ENCODE assay signal across 17 cellular contexts in the genomic region with DNA sequence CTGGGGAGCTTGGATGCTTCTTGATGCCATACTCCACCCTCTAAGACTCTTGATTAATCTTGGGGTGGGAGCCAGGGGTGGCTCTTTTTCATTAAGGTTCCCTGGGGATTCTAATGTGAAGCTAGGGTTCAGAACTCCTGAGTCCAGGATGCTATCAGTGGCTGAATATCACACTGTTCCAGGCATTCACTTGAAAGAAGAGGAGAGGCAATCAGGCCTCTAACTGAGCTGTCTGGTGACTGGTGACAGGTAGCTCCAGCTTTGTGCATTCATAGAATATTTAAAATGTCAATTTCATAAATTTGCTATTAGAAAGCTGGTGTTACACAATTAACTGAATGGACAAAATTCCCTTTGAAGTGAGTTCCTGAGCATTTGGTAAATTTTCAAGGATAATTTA.
"Had no signal": no experiment of that assay in that cellular context is flagged by ENCODE, and none has a peak within 500 bp of the region (broad histone marks: within the 10 kb centered on the region; RNA-seq: fewer than 3 reads in every experiment).

No MANE protein-coding gene starts in this region.

- H3K36me3 Mint-ChIP-seq: activated naive CD4-positive, alpha-beta T cell treated with anti-CD3 and anti-CD28 coated beads, Interleukin-2, amount 50 U/mL, for 72 hours; natural killer cell; stimulated activated naive B cell treated with anti-CD40 and anti-IgM and Interleukin-4, amounts not matched to agents 10 μg/mL and 1 μg/mL and 100 μg/mL, for 72 hours; T-cell; WTC11 had no signal

- H3K4me3 ChIP-seq: ascending aorta, colonic mucosa, dorsolateral prefrontal cortex, heart left ventricle had no signal

- H3K27ac Mint-ChIP-seq: activated naive CD4-positive, alpha-beta T cell treated with anti-CD3 and anti-CD28 coated beads, Interleukin-2, amount 50 U/mL, for 72 hours; natural killer cell; stimulated activated naive B cell treated with anti-CD40 and anti-IgM and Interleukin-4, amounts not matched to agents 10 μg/mL and 1 μg/mL and 100 μg/mL, for 72 hours; T-cell; T-helper 2 cell treated with Interferon-gamma antibody and Interleukin-4, amounts not matched to agents 5 μg/mL and 100 μg/mL, for 36 hours; WTC11 had no signal

- H3K9me3 Mint-ChIP-seq: activated naive CD4-positive, alpha-beta T cell treated with anti-CD3 and anti-CD28 coated beads, Interleukin-2, amount 50 U/mL, for 72 hours; natural killer cell; stimulated activated naive B cell treated with anti-CD40 and anti-IgM and Interleukin-4, amounts not matched to agents 10 μg/mL and 1 μg/mL and 100 μg/mL, for 72 hours; T-cell; T-helper 2 cell treated with Interferon-gamma antibody and Interleukin-4, amounts not matched to agents 5 μg/mL and 100 μg/mL, for 36 hours; WTC11 had no signal

- H3K4me1 ChIP-seq: ascending aorta, colonic mucosa had no signal

- H3K27ac ChIP-seq: ascending aorta, colonic mucosa, dorsolateral prefrontal cortex had no signal

- ATAC-seq: activated naive CD4-positive, alpha-beta T cell treated with anti-CD3 and anti-CD28 coated beads, Interleukin-2, amount 50 U/mL, for 72 hours; natural killer cell; stimulated activated naive B cell treated with anti-CD40 and anti-IgM and Interleukin-4, amounts not matched to agents 10 μg/mL and 1 μg/mL and 100 μg/mL, for 72 hours; T-cell; WTC11 had no signal

- DNase-seq: activated T-cell treated with anti-CD3 and anti-CD28 coated beads, Interleukin-2, amount 50 U/mL, for 1 hour; colonic mucosa; dorsolateral prefrontal cortex; islet precursor cell; midbrain; natural killer cell; occipital lobe; posterior cingulate gyrus; stimulated activated CD4-positive, alpha-beta T cell treated with anti-CD3 and anti-CD28 coated beads, Interleukin-2, amount 100 ng/mL, for 48 hours; stimulated activated CD8-positive, alpha-beta memory T cell treated with anti-CD3 and anti-CD28 coated beads, Interleukin-4, amount 100 ng/mL, for 48 hours; stimulated activated naive B cell treated with anti-CD40 and anti-IgM and Interleukin-4, amounts not matched to agents 10 μg/mL and 1 μg/mL and 100 μg/mL, for 72 hours; T-cell had no signal

- H3K36me3 ChIP-seq: ascending aorta, colonic mucosa, heart left ventricle had no signal

- H3K27me3 ChIP-seq: ascending aorta, colonic mucosa, dorsolateral prefrontal cortex had no signal

- H3K9me3 ChIP-seq: ascending aorta, colonic mucosa, heart left ventricle had no signal

- H3K4me3 Mint-ChIP-seq: natural killer cell; stimulated activated naive B cell treated with anti-CD40 and anti-IgM and Interleukin-4, amounts not matched to agents 10 μg/mL and 1 μg/mL and 100 μg/mL, for 72 hours; T-cell; T-helper 2 cell treated with Interferon-gamma antibody and Interleukin-4, amounts not matched to agents 5 μg/mL and 100 μg/mL, for 36 hours; WTC11 had no signal
